Comparison of ENCODE assay signal across 8 cellular contexts in genomic region chr15:64046347-64047153, GRCh38. TPM values are rescaled to one million over a fixed set of nuclear protein-coding genes. Genes with fewer than 3 reads are reported as not detected.
DNase-seq lines count a peak whose midpoint lies in the region; ATAC-seq, FAIRE-seq and TF ChIP-seq lines count a peak whose summit lies in the region.

Gene DAPK2, minus strand, starts transcription at chr15:64046485. Its CDS starts 6,224 bp downstream, at chr15:64040261.

- H3K4me3 ChIP-seq in CD8-positive, alpha-beta memory T cell (ENCODE audit: low read length): peak within 1 kb of the TSS; percentile 51
- H3K4me3 ChIP-seq in kidney (ENCODE audit: low read length in 2 of 2): peak within 1 kb of the TSS; percentile 57 to 61

- peak within 1 kb of the TSS; percentile 43 to 67 for H3K9ac ChIP-seq in kidney (ENCODE audit: low read length in 2 of 2)

- H3K9me3 Mint-ChIP-seq in CD8-positive, alpha-beta memory T cell: no peaks in the 10 kb centered on the region

- H3K27me3 Mint-ChIP-seq in CD8-positive, alpha-beta memory T cell: peaks cover 4 to 8% of the 10 kb centered on the region in 2 donors

- H3K4me1 ChIP-seq in CD8-positive, alpha-beta memory T cell (ENCODE audit: insufficient read depth, low read length): peaks cover 5% of the 10 kb centered on the region
- peaks cover 0 to 7% of the 10 kb centered on the region in 2 donors for H3K4me1 ChIP-seq in kidney (ENCODE audit: control insufficient read depth in 1 of 2, insufficient read depth in 1 of 2, low read depth in 1 of 2, low read length in 2 of 2)

- H3K27ac Mint-ChIP-seq in CD8-positive, alpha-beta memory T cell: peak within 1 kb of the TSS in 7 of 8 donors; percentile 61 to 91 (median 88)

- no peaks in the 10 kb centered on the region for H3K27me3 ChIP-seq in CD8-positive, alpha-beta memory T cell (ENCODE audit: insufficient read depth, low read length, poor library complexity, severe bottlenecking)

- H3K4me1 Mint-ChIP-seq in CD8-positive, alpha-beta memory T cell: peaks cover 12 to 29% (median 16%) of the 10 kb centered on the region in 3 donors

- CTCF ChIA-PET in CD8-positive, alpha-beta memory T cell (lab: Charles Lee): interaction anchor here (0.6 to 5.5 kb wide), 45 partner anchors 8 to 437 kb away, joined by 3 to 72 read pairs (median 4); no protein-coding TSS in a partner anchor

- H3K27ac ChIP-seq in CD8-positive, alpha-beta memory T cell (ENCODE audit: low read depth, low read length): no peak within 1 kb of the TSS
- peak within 1 kb of the TSS in 1 of 2 donors; percentile 20 for H3K27ac ChIP-seq in kidney (ENCODE audit: low read depth in 2 of 2, low read length in 2 of 2)

- POLR2A ChIA-PET in CD8-positive, alpha-beta memory T cell (lab: Charles Lee): interaction anchor here (0.6 to 1.3 kb wide), 6 partner anchors 17 to 436 kb away, joined by 3 to 5 read pairs (median 4); no protein-coding TSS in a partner anchor

- peaks cover 0 to 2% (median 0%) of the 10 kb centered on the region in 3 donors for H3K36me3 Mint-ChIP-seq in CD8-positive, alpha-beta memory T cell

- intact Hi-C loops in kidney (cut with DNase I): no loop called here

- no peaks in the 10 kb centered on the region for H3K36me3 ChIP-seq in CD8-positive, alpha-beta memory T cell (ENCODE audit: insufficient read depth, low read length)
- no peaks in the 10 kb centered on the region for H3K36me3 ChIP-seq in kidney (ENCODE audit: control insufficient read depth in 1 of 2, insufficient read depth in 2 of 2, low read length in 2 of 2)

- H3K9me3 ChIP-seq in CD8-positive, alpha-beta memory T cell (ENCODE audit: low read length): no peaks in the 10 kb centered on the region
- H3K9me3 ChIP-seq in kidney (ENCODE audit: control insufficient read depth in 1 of 2, low read length in 2 of 2): no peaks in the 10 kb centered on the region

- peak; percentile 61 to 77 (median 67) for DNase-seq in CD8-positive, alpha-beta memory T cell
- DNase-seq in NCI-H1048 (lab: John Stamatoyannopoulos, UW) (peak; percentile 29), cerebellar cortex (ENCODE audit: low spot score) (peak; percentile 38), kidney (peak; percentile 86)
- peak; percentile 61 to 63 for DNase-seq in stimulated activated CD4-positive, alpha-beta T cell treated with anti-CD3 and anti-CD28 coated beads, Interleukin-15, amount 100 ng/mL, for 1 hour (ENCODE audit: low read depth in 1 of 2, low spot score in 1 of 2)

- peak; percentile 49 for ATAC-seq in GM21447 (IDR thresholded peaks at IDR 0.05; ENCODE audit: unreplicated experiment)
- peak; percentile 84 to 89 for ATAC-seq in activated CD4-positive, CD25-positive, alpha-beta regulatory T cell treated with anti-CD3 and anti-CD28 coated beads, Interleukin-2, amount 50 U/mL, for 24 hours
- ATAC-seq in GM21786 (IDR thresholded peaks at IDR 0.05; ENCODE audit: unreplicated experiment): no peak

- peak within 1 kb of the TSS; percentile 82 to 89 (median 84) for H3K4me3 Mint-ChIP-seq in CD8-positive, alpha-beta memory T cell

- FAIRE-seq in kidney (lab: Jason Lieb, UNC): no peak

- peak; percentile 52 for TF ChIP-seq CTCF in kidney (IDR thresholded peaks at IDR 0.05; ENCODE audit: borderline replicate concordance, extremely low read depth, insufficient read depth)

RNA-seq across cellular contexts. Expression of gene DAPK2, which starts in this region (rescaled TPM):
- total RNA-seq in CD8-positive, alpha-beta memory T cell: 1 to 10 TPM; 4.4 to 5.5 TPM
- polyA plus RNA-seq in CD8-positive, alpha-beta memory T cell: 2.2 TPM
- total RNA-seq in kidney: 3.0 TPM
- polyA plus RNA-seq in kidney (ENCODE audit: insufficient read depth, low read depth, low replicate concordance): 3.8 TPM

Comparison
In these comparisons a context has a peak if more than half of its experiments do, and no peak if none do; other contexts are left out.
1. DNase-seq: peak in every context shown above with its lines; median percentile 86 in kidney; 67 in CD8-positive, alpha-beta memory T cell; 62 in stimulated activated CD4-positive, alpha-beta T cell treated with anti-CD3 and anti-CD28 coated beads, Interleukin-15, amount 100 ng/mL, for 1 hour; 38 in cerebellar cortex; 29 in NCI-H1048.